Comparison of ENCODE assay signal across 17 cellular contexts in the genomic region with DNA sequence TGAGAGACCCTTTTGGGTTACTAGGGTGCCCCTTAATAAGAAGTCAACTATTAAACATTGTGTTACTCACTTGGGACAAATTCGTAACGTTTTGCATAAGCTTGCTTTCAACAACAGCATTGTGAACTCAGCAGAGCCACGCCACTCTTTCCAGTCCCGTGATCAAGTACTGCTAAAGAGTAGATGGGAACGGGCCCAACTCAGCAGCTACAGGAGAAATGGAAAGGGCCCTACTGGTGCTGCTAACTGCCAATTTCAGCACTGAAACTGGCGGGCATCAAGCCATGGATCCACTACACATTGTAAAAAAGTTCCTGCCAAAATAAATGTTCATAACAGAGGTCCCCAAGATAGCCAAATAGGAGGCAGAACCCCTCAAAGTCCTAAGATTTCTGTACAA. TPM values are rescaled to one million over a fixed set of nuclear protein-coding genes. Genes with fewer than 3 reads are reported as not detected.
DNase-seq lines count a peak whose midpoint lies in the region; ATAC-seq and TF ChIP-seq lines count a peak whose summit lies in the region.
"Had no signal": no experiment of that assay in that cellular context is flagged by ENCODE, and none has a peak within 500 bp of the region (broad histone marks: within the 10 kb centered on the region; RNA-seq: fewer than 3 reads in every experiment).

No MANE protein-coding gene starts in this region.

- peaks cover 6% of the 10 kb centered on the region for H3K4me1 Mint-ChIP-seq in CD4-positive, alpha-beta T cell (ENCODE audit: low read depth)

- H3K27ac ChIP-seq in heart left ventricle (no peak overlapping the region), left lung (no peak overlapping the region), thyroid gland (peak overlapping the region in 1 of 3 donors; percentile 20)
- H3K27ac ChIP-seq in CD4-positive, alpha-beta T cell (ENCODE audit: low read depth, low read length), result no peak overlapping the region
- H3K27ac ChIP-seq: HL-60 had no signal

- H3K9me3 ChIP-seq in heart left ventricle, result peaks cover 0 to 3% (median 0%) of the 10 kb centered on the region in 12 donors
- no peaks in the 10 kb centered on the region for H3K9me3 ChIP-seq in left lung
- no peaks in the 10 kb centered on the region for H3K9me3 ChIP-seq in thyroid gland
- H3K9me3 ChIP-seq in CD4-positive, alpha-beta T cell (ENCODE audit: control insufficient read depth, low read length), result no peaks in the 10 kb centered on the region
- H3K9me3 ChIP-seq: BE2C had no signal

- intact Hi-C loops in heart left ventricle (cut with DNase I) (no loop called here), left cardiac atrium (cut with DNase I) (no loop called here), left lung (cut with DNase I) (no loop called here), thyroid gland (cut with DNase I) (no loop called here), posterior cingulate gyrus (cut with DNase I) (no loop called here)
- intact Hi-C loops in CD4-positive, alpha-beta T cell (cut with DNase I, micrococcal nuclease), result no loop called here

- H3K4me3 Mint-ChIP-seq in CD4-positive, alpha-beta T cell, result no peak overlapping the region
- H3K4me3 Mint-ChIP-seq: CD4-positive, CD25-positive, alpha-beta regulatory T cell; HFFc6 had no signal

- TF ChIP-seq CTCF in heart left ventricle (IDR thresholded peaks at IDR 0.05) (no peak), left lung (IDR thresholded peaks at IDR 0.05) (no peak), thyroid gland (IDR thresholded peaks at IDR 0.05) (no peak)
- no peak for TF ChIP-seq CTCF in CD4-positive, alpha-beta T cell (IDR thresholded peaks at IDR 0.05)

- H3K27me3 ChIP-seq in heart left ventricle, result no peaks in the 10 kb centered on the region
- H3K27me3 ChIP-seq in left lung, result no peaks in the 10 kb centered on the region
- no peaks in the 10 kb centered on the region for H3K27me3 ChIP-seq in thyroid gland
- no peaks in the 10 kb centered on the region for H3K27me3 ChIP-seq in CD4-positive, alpha-beta T cell (ENCODE audit: control insufficient read depth, insufficient read depth, low read length)

- H3K27me3 Mint-ChIP-seq in CD4-positive, alpha-beta T cell, result peaks cover 6% of the 10 kb centered on the region

- no peaks in the 10 kb centered on the region for H3K9me3 Mint-ChIP-seq in CD4-positive, alpha-beta T cell

- CTCF ChIA-PET in CD4-positive, alpha-beta T cell (lab: Charles Lee), result no interaction called here

- POLR2A ChIA-PET in CD4-positive, alpha-beta T cell (lab: Charles Lee), result no interaction called here

- TF ChIP-seq POLR2A in heart left ventricle (IDR thresholded peaks at IDR 0.05) (no peak), thyroid gland (IDR thresholded peaks at IDR 0.05) (no peak)

- DNase-seq in heart left ventricle (peak in 2 of 5 donors; percentile 43 to 60), left cardiac atrium (peak; percentile 43), left lung (peak in 1 of 2 donors; percentile 62), thyroid gland (peak; percentile 69 to 82), posterior cingulate gyrus (no peak)
- DNase-seq in CD4-positive, alpha-beta T cell, result no peak
- DNase-seq: ACHN; BE2C; C1 segment of cervical spinal cord; Caco-2; CD4-positive, CD25-positive, alpha-beta regulatory T cell; GOT3; H7; HFFc6 had no signal

- peak; percentile 59 to 84 (median 74) for ATAC-seq in heart left ventricle
- ATAC-seq in left cardiac atrium, result peak; percentile 41 to 65
- ATAC-seq in left lung, result peak; percentile 84
- no peak for ATAC-seq in GM19467 (IDR thresholded peaks at IDR 0.05; ENCODE audit: unreplicated experiment)
- ATAC-seq in CD4-positive, alpha-beta T cell (ENCODE audit: poor library complexity), result no peak
- ATAC-seq: HCT116 had no signal

- H3K36me3 Mint-ChIP-seq in CD4-positive, alpha-beta T cell (ENCODE audit: low read depth), result no peaks in the 10 kb centered on the region
- H3K36me3 Mint-ChIP-seq: CD4-positive, CD25-positive, alpha-beta regulatory T cell had no signal

- no peaks in the 10 kb centered on the region for H3K36me3 ChIP-seq in heart left ventricle
- no peaks in the 10 kb centered on the region for H3K36me3 ChIP-seq in left lung
- no peaks in the 10 kb centered on the region for H3K36me3 ChIP-seq in thyroid gland
- H3K36me3 ChIP-seq: BE2C had no signal

- peaks cover 0 to 3% (median 0%) of the 10 kb centered on the region in 12 donors for H3K4me1 ChIP-seq in heart left ventricle
- H3K4me1 ChIP-seq in left lung, result no peaks in the 10 kb centered on the region
- no peaks in the 10 kb centered on the region for H3K4me1 ChIP-seq in thyroid gland
- H3K4me1 ChIP-seq: BE2C had no signal

- H3K27ac Mint-ChIP-seq in CD4-positive, alpha-beta T cell, result no peak overlapping the region
- H3K27ac Mint-ChIP-seq: CD4-positive, CD25-positive, alpha-beta regulatory T cell; HFFc6 had no signal

- H3K4me3 ChIP-seq in heart left ventricle (no peak overlapping the region), left lung (no peak overlapping the region), thyroid gland (replicated peaks in 1 of 3) (no peak overlapping the region)

- 50 to 74% (median 66%) methylated on average over 6 of the region's 6 CpGs for WGBS in heart left ventricle, 4 donors
- 44 to 53% methylated on average over 6 of the region's 6 CpGs for WGBS in thyroid gland, 2 donors

RNA-seq across cellular contexts. Expression of a gene that starts 19.0 kb away (rescaled TPM):
- total RNA-seq in heart left ventricle, result 10 to 100 TPM; 45.4 to 67.8 (median 58.0) TPM
- 10 to 100 TPM; 24.0 to 52.7 TPM for polyA plus RNA-seq in heart left ventricle
- 10 to 100 TPM; 53.2 to 87.3 TPM for total RNA-seq in left cardiac atrium
- 100 to 1,000 TPM in 1 of 2 donors, 10 to 100 TPM in 1; 89.8 to 128 TPM for total RNA-seq in left lung
- 100 to 1,000 TPM; 139 to 199 (median 150) TPM for total RNA-seq in thyroid gland
- total RNA-seq in CD4-positive, alpha-beta T cell, result 100 to 1,000 TPM; 208 to 209 TPM

Comparison
In these comparisons a context has a peak if more than half of its experiments do, and no peak if none do; other contexts are left out.
1. ATAC-seq: peak in heart left ventricle (4 of 4), left cardiac atrium (2 of 2) and left lung (single experiment); none in GM19467 (single experiment) and CD4-positive, alpha-beta T cell (single experiment).
2. DNase-seq: peak in left cardiac atrium (single experiment) and thyroid gland (2 of 2); none in posterior cingulate gyrus (0 of 10) and CD4-positive, alpha-beta T cell (0 of 10).